ENCODE assay signal across 8 cellular contexts in the genomic region with DNA sequence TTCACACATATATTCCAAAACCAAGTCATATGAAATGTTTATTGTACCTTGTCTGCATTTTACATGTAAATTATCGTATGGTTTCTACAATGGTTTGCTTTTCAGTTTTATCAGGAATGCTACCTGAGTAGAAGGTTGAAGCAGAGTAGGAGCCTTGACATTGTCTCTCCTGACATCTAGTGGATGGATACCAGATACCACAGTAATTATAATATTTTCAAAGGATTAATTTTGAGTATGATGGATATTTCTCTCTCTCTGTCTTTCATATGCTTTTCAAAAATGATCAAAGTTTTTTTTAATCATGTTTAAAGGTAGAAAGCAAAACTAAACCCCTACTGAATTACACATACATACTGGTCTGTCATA.
DNase-seq lines count a peak whose midpoint lies in the region; ATAC-seq, FAIRE-seq and TF ChIP-seq lines count a peak whose summit lies in the region.

No MANE protein-coding gene starts in this region.

- intact Hi-C loops in aorta (cut with DNase I) = loop anchor here in 1 of 2 donors (10.0 kb wide), 1 partner anchor 111 kb away; the partner anchor contains the start of gene KLHL13

- H3K4me1 ChIP-seq in gastroesophageal sphincter (no peaks in the 10 kb centered on the region), aorta (ENCODE audit: control insufficient read depth in 1 of 2, insufficient read depth in 2 of 2, low read length in 2 of 2) (peaks cover 0 to 2% of the 10 kb centered on the region in 2 donors)

- H3K27me3 Mint-ChIP-seq in T-helper 17 cell = no peaks in the 10 kb centered on the region

- H3K36me3 ChIP-seq in gastroesophageal sphincter (no peaks in the 10 kb centered on the region), aorta (ENCODE audit: control insufficient read depth in 1 of 2, insufficient read depth in 2 of 2, low read length in 1 of 2) (no peaks in the 10 kb centered on the region)

- TF ChIP-seq POLR2A in gastroesophageal sphincter (IDR thresholded peaks at IDR 0.05) = no peak

- no peaks in the 10 kb centered on the region for H3K27me3 ChIP-seq in gastroesophageal sphincter
- H3K27me3 ChIP-seq in aorta (ENCODE audit: control insufficient read depth in 1 of 2, insufficient read depth in 2 of 2, low read length in 1 of 2) = no peaks in the 10 kb centered on the region

- ATAC-seq in GM18868 (IDR thresholded peaks at IDR 0.05; ENCODE audit: unreplicated experiment) (peak; percentile 84), HG03159 (IDR thresholded peaks at IDR 0.05; ENCODE audit: unreplicated experiment) (peak; percentile 79), gastroesophageal sphincter (no peak), HG03045 (IDR thresholded peaks at IDR 0.05; ENCODE audit: unreplicated experiment) (no peak), T-helper 17 cell (no peak), aorta (ENCODE audit: low FRiP score) (no peak)

- H3K27ac Mint-ChIP-seq in T-helper 17 cell = no peak overlapping the region

- TF ChIP-seq EP300 in gastroesophageal sphincter (IDR thresholded peaks at IDR 0.05) = no peak

- FAIRE-seq in RCC 7860 (lab: Jason Lieb, UNC) = peak; percentile 82

- TF ChIP-seq CTCF in AG09319 (IDR thresholded peaks at IDR 0.05; ENCODE audit: low read depth, low read length) (peak; percentile 41), gastroesophageal sphincter (IDR thresholded peaks at IDR 0.05) (peak; percentile 8 to 50 (median 35))

- no peaks in the 10 kb centered on the region for H3K36me3 Mint-ChIP-seq in T-helper 17 cell (ENCODE audit: low read depth)

- no peak overlapping the region for H3K4me3 Mint-ChIP-seq in T-helper 17 cell

- DNase-seq in AG09319 (ENCODE audit: extremely low read depth, low read depth) (no peak), RCC 7860 (ENCODE audit: low spot score) (no peak), T-helper 17 cell (no peak), aorta (no peak)

- 11 to 24% methylated on average over 1 of the region's 1 CpG for WGBS in gastroesophageal sphincter (ENCODE audit: low coverage in 1 of 2), 2 donors
- WGBS in aorta, 2 donors = 2 to 23% methylated on average over 1 of the region's 1 CpG

- H3K27ac ChIP-seq in gastroesophageal sphincter = no peak overlapping the region
- no peak overlapping the region for H3K27ac ChIP-seq in aorta (ENCODE audit: low read depth in 1 of 2, low read length in 2 of 2)

- H3K9me3 ChIP-seq in gastroesophageal sphincter (no peaks in the 10 kb centered on the region), T-helper 17 cell (ENCODE audit: control insufficient read depth, low read length, poor library complexity, severe bottlenecking) (no peaks in the 10 kb centered on the region), aorta (ENCODE audit: control insufficient read depth, low read length) (no peaks in the 10 kb centered on the region)

- peaks cover 2% of the 10 kb centered on the region for H3K4me1 Mint-ChIP-seq in T-helper 17 cell

- no peak overlapping the region for H3K4me3 ChIP-seq in gastroesophageal sphincter
- no peak overlapping the region for H3K4me3 ChIP-seq in aorta (ENCODE audit: low read length in 2 of 2)

Comparison
In these comparisons a context has a peak if more than half of its experiments do, and no peak if none do; other contexts are left out.
1. ATAC-seq: peak in GM18868 (single experiment) and HG03159 (single experiment); none in gastroesophageal sphincter (single experiment), HG03045 (single experiment), T-helper 17 cell (single experiment) and aorta (single experiment).